Comparison of ENCODE assay signal across 26 cellular contexts in genomic region chr15:75032391-75032790, GRCh38. TPM values are rescaled to one million over a fixed set of nuclear protein-coding genes. Genes with fewer than 3 reads are reported as not detected.
DNase-seq lines count a peak whose midpoint lies in the region; ATAC-seq, FAIRE-seq and TF ChIP-seq lines count a peak whose summit lies in the region.
"Had no signal": no experiment of that assay in that cellular context is flagged by ENCODE, and none has a peak within 500 bp of the region (broad histone marks: within the 10 kb centered on the region; RNA-seq: fewer than 3 reads in every experiment).

No MANE protein-coding gene starts in this region.

- peaks cover 0 to 2% (median 1%) of the 10 kb centered on the region in 3 donors for H3K27me3 Mint-ChIP-seq in CD14-positive monocyte (ENCODE audit: low read depth in 3 of 3)
- H3K27me3 Mint-ChIP-seq: activated CD4-positive, alpha-beta T cell treated with anti-CD3 and anti-CD28 coated beads, Interleukin-2, amount 10 ng/mL, durations not matched to agents 24 days and 14 days; activated T-helper 17 cell treated with anti-CD3 and anti-CD28 coated beads, Interleukin-2, amount 50 U/mL, for 72 hours; CD4-positive, alpha-beta memory T cell had no signal

- H3K27ac ChIP-seq in A549 (peak overlapping the region in 1 of 2 experiments; percentile 26; a peak in 2 of 6 replicates), SK-N-MC (peak overlapping the region; percentile 92), lower lobe of right lung (peak overlapping the region; percentile 34), small intestine (ENCODE audit: low read depth in 1 of 2, low read length in 1 of 2) (no peak overlapping the region)
- H3K27ac ChIP-seq: cardiac muscle cell, HL-60, SJSA1, suprapubic skin had no signal

- CTCF ChIA-PET in A549 (lab: Yijun Ruan, JAX) = interaction anchor here (1.2 to 10.8 kb wide), 3 partner anchors 162 to 275 kb away, joined by 6 to 324 read pairs (median 43); no protein-coding TSS in a partner anchor

- DNase-seq in A549 (ENCODE audit: low read depth in 1 of 2, low spot score in 1 of 2) (no peak), CD14-positive monocyte (ENCODE audit: low spot score) (no peak), SK-N-MC (ENCODE audit: low read depth, low spot score) (no peak), lower lobe of right lung (no peak), small intestine (no peak)
- DNase-seq: activated CD4-positive, alpha-beta T cell treated with anti-CD3 and anti-CD28 coated beads, Interleukin-2, amount 10 ng/mL, durations not matched to agents 24 days and 14 days; anterior cingulate cortex; CD4-positive, alpha-beta memory T cell; HCEC 1CT; left colon; natural killer cell; NCI-H1092 treated with DMSO at 0.1 percent for 48 hours; NCI-H2107; T-helper 2 cell had no signal

- H3K9me3 ChIP-seq in A549 (no peaks in the 10 kb centered on the region), SK-N-MC (ENCODE audit: low read depth, low read length) (no peaks in the 10 kb centered on the region), lower lobe of right lung (no peaks in the 10 kb centered on the region), small intestine (ENCODE audit: control insufficient read depth, low read depth) (no peaks in the 10 kb centered on the region)
- H3K9me3 ChIP-seq: SJSA1, suprapubic skin had no signal

- peaks cover 40% of the 10 kb centered on the region for H3K4me1 ChIP-seq in A549
- H3K4me1 ChIP-seq in lower lobe of right lung = peaks cover 39% of the 10 kb centered on the region
- peaks cover 0 to 3% of the 10 kb centered on the region in 2 donors for H3K4me1 ChIP-seq in small intestine (ENCODE audit: control insufficient read depth in 2 of 2, insufficient read depth in 1 of 2, low read depth in 1 of 2, low read length in 1 of 2)

- H3K36me3 ChIP-seq in SK-N-MC (ENCODE audit: insufficient read depth, low read length) (no peaks in the 10 kb centered on the region), lower lobe of right lung (no peaks in the 10 kb centered on the region), small intestine (ENCODE audit: control insufficient read depth in 2 of 2, insufficient read depth in 2 of 2, low read length in 2 of 2) (no peaks in the 10 kb centered on the region)
- H3K36me3 ChIP-seq: cardiac muscle cell, suprapubic skin had no signal

- no peak for TF ChIP-seq POLR2A in A549 (IDR thresholded peaks at IDR 0.05; ENCODE audit: low read length)

- H3K4me3 Mint-ChIP-seq in CD14-positive monocyte = no peak overlapping the region
- H3K4me3 Mint-ChIP-seq: activated CD4-positive, alpha-beta T cell treated with anti-CD3 and anti-CD28 coated beads, Interleukin-2, amount 10 ng/mL, durations not matched to agents 24 days and 14 days; activated T-helper 17 cell treated with anti-CD3 and anti-CD28 coated beads, Interleukin-2, amount 50 U/mL, for 72 hours; CD4-positive, alpha-beta memory T cell; natural killer cell had no signal

- 90% methylated on average over 2 of the region's 2 CpGs for WGBS in A549 (ENCODE audit: missing lambda C conversion rate)
- 86 to 90% (median 89%) methylated on average over 2 of the region's 2 CpGs for WGBS in small intestine, 3 donors

- TF ChIP-seq CTCF in A549 (IDR thresholded peaks at IDR 0.05) (no peak), CD14-positive monocyte (IDR thresholded peaks at IDR 0.05) (no peak), lower lobe of right lung (IDR thresholded peaks at IDR 0.05) (no peak)

- intact Hi-C loops in CD14-positive monocyte (cut with micrococcal nuclease) (loop anchor here in 1 of 2 donors (5.0 kb wide), 1 partner anchor 35 kb away; no protein-coding TSS in a partner anchor), lower lobe of right lung (cut with DNase I) (no loop called here)

- peaks cover 0 to 1% (median 0%) of the 10 kb centered on the region in 7 donors for H3K9me3 Mint-ChIP-seq in CD14-positive monocyte
- H3K9me3 Mint-ChIP-seq: activated CD4-positive, alpha-beta T cell treated with anti-CD3 and anti-CD28 coated beads, Interleukin-2, amount 10 ng/mL, durations not matched to agents 24 days and 14 days; activated naive CD4-positive, alpha-beta T cell treated with anti-CD3 and anti-CD28 coated beads, Interleukin-2, amount 50 U/mL, for 72 hours; activated T-helper 17 cell treated with anti-CD3 and anti-CD28 coated beads, Interleukin-2, amount 50 U/mL, for 72 hours; CD4-positive, alpha-beta memory T cell; natural killer cell had no signal

- H3K27me3 ChIP-seq in lower lobe of right lung (ENCODE audit: low read depth) = no peaks in the 10 kb centered on the region
- no peaks in the 10 kb centered on the region for H3K27me3 ChIP-seq in small intestine (ENCODE audit: control insufficient read depth in 2 of 2, insufficient read depth in 2 of 2, low read length in 2 of 2)
- H3K27me3 ChIP-seq: cardiac muscle cell, SJSA1, suprapubic skin had no signal

- TF ChIP-seq RAD21 in A549 (conservative IDR thresholded peaks at IDR 0.05 in 1 of 2, IDR thresholded peaks at IDR 0.05 in 1 of 2) = no peak

- ATAC-seq in A549 (no peak), lower lobe of right lung (no peak), HG03025 (IDR thresholded peaks at IDR 0.05; ENCODE audit: low FRiP score, unreplicated experiment) (no peak), HG02885 (IDR thresholded peaks at IDR 0.05; ENCODE audit: poor library complexity, unreplicated experiment) (no peak)
- ATAC-seq: activated naive CD4-positive, alpha-beta T cell treated with anti-CD3 and anti-CD28 coated beads, Interleukin-2, amount 50 U/mL, for 72 hours; activated T-helper 17 cell treated with anti-CD3 and anti-CD28 coated beads, Interleukin-2, amount 50 U/mL, for 72 hours; HepG2; natural killer cell had no signal

- peak overlapping the region; percentile 9; the same call in 1 of the 3 replicates for H3K4me2 ChIP-seq in A549

- peak overlapping the region; percentile 56 for H3K9ac ChIP-seq in SK-N-MC (ENCODE audit: insufficient read length)

- TF ChIP-seq EP300 in A549 (IDR thresholded peaks at IDR 0.05) = no peak

- peak overlapping the region; percentile 69 to 87 (median 82) for H3K27ac Mint-ChIP-seq in CD14-positive monocyte
- H3K27ac Mint-ChIP-seq: activated naive CD4-positive, alpha-beta T cell treated with anti-CD3 and anti-CD28 coated beads, Interleukin-2, amount 50 U/mL, for 72 hours; activated T-helper 17 cell treated with anti-CD3 and anti-CD28 coated beads, Interleukin-2, amount 50 U/mL, for 72 hours; natural killer cell had no signal

- POLR2A ChIA-PET in A549 (lab: Yijun Ruan, JAX) = no interaction called here

- H3K36me3 Mint-ChIP-seq in CD14-positive monocyte = peaks cover 28 to 46% of the 10 kb centered on the region in 2 donors
- H3K36me3 Mint-ChIP-seq: natural killer cell had no signal

- H3K4me3 ChIP-seq in A549 (no peak overlapping the region), SK-N-MC (peak overlapping the region; percentile 63), lower lobe of right lung (no peak overlapping the region), small intestine (ENCODE audit: low read depth in 1 of 2, low read length in 2 of 2) (no peak overlapping the region)
- H3K4me3 ChIP-seq: cardiac muscle cell, SJSA1, suprapubic skin had no signal

- no peak for FAIRE-seq in A549 (lab: Jason Lieb, UNC)
- no peak for FAIRE-seq in small intestine (lab: Jason Lieb, UNC)
- FAIRE-seq: endometrium, GM19239, HepG2, RCC 7860 had no signal

- H3K4me1 Mint-ChIP-seq in CD14-positive monocyte = peaks cover 76% of the 10 kb centered on the region

TF ChIP-seq in A549, 52 proteins besides CTCF, POLR2A, EP300 and RAD21:
- no peak for TF ChIP-seq CHD2 (IDR thresholded peaks at IDR 0.05; ENCODE audit: low read length, partially characterized antibody)
- no peak for TF ChIP-seq CHD4 (IDR thresholded peaks at IDR 0.05; ENCODE audit: borderline replicate concordance)
- TF ChIP-seq ESRRA (IDR thresholded peaks at IDR 0.05; ENCODE audit: borderline replicate concordance, low read length) = no peak
- no peak for TF ChIP-seq TFCP2L1 (CRISPR knock-in tag; IDR thresholded peaks at IDR 0.05)
- TF ChIP-seq JUNB (IDR thresholded peaks at IDR 0.05) = no peak
- TF ChIP-seq HOXB5 (CRISPR knock-in tag; IDR thresholded peaks at IDR 0.05) = no peak
- no peak for TF ChIP-seq EHMT2 (IDR thresholded peaks at IDR 0.05; ENCODE audit: low read depth)
- no peak for TF ChIP-seq SMC3 (IDR thresholded peaks at IDR 0.05)
- TF ChIP-seq HDAC2 (IDR thresholded peaks at IDR 0.05) = no peak
- TF ChIP-seq HOXA7 (CRISPR knock-in tag; IDR thresholded peaks at IDR 0.05) = no peak
- TF ChIP-seq HOXB13 (CRISPR knock-in tag; IDR thresholded peaks at IDR 0.05; ENCODE audit: low read depth) = no peak
- no peak for TF ChIP-seq NPAS2 (CRISPR knock-in tag; IDR thresholded peaks at IDR 0.05; ENCODE audit: borderline replicate concordance)
- TF ChIP-seq RFX5 (IDR thresholded peaks at IDR 0.05) = no peak
- TF ChIP-seq ZFP36 (IDR thresholded peaks at IDR 0.05; ENCODE audit: borderline replicate concordance, partially characterized antibody) = no peak
- TF ChIP-seq FOXS1 (CRISPR knock-in tag; IDR thresholded peaks at IDR 0.05) = no peak
- no peak for TF ChIP-seq ZC3H11A (IDR thresholded peaks at IDR 0.05)

RNA-seq across cellular contexts. Expression of gene PPCDC, which starts 9.0 kb away (rescaled TPM):
- polyA plus RNA-seq in A549 (2011; rRNA removed) = 14.5 and 18.2 TPM in 2 replicates
- 43.2 and 51.2 TPM in 2 replicates for polyA plus RNA-seq in A549 (2012; cell fraction: cytosol; rRNA removed)
- polyA plus RNA-seq in A549 (2012; cell fraction: nucleus; rRNA removed) = 63.8 and 66.7 TPM in 2 replicates
- polyA plus RNA-seq in A549 (2017; fragmentation: RNase III; extraction: RNeasy Plus Mini Kit Qiagen cat#74134 plus additional on column Dnase treatment) = 18.5 to 19.9 TPM (median 19.9 TPM) in 3 replicates
- polyA minus RNA-seq in A549 (2011; rRNA and poly(A)+ RNA removed) = 19.5 and 21.4 TPM in 2 replicates
- 10 to 100 TPM; 14.2 to 18.7 TPM for polyA plus RNA-seq in CD14-positive monocyte
- 11.2 TPM for total RNA-seq in lower lobe of right lung
- 10 to 100 TPM; 15.9 to 29.4 (median 19.5) TPM for polyA plus RNA-seq in small intestine

RNA-seq across cellular contexts. Expression of gene SCAMP5, which starts 37.0 kb away (rescaled TPM):
- 10.5 and 11.8 TPM in 2 replicates for polyA plus RNA-seq in A549 (2011; rRNA removed)
- 11.2 and 15.3 TPM in 2 replicates for polyA plus RNA-seq in A549 (2012; cell fraction: cytosol; rRNA removed)
- 18.2 and 23.6 TPM in 2 replicates for polyA plus RNA-seq in A549 (2012; cell fraction: nucleus; rRNA removed)
- polyA plus RNA-seq in A549 (2017; fragmentation: RNase III; extraction: RNeasy Plus Mini Kit Qiagen cat#74134 plus additional on column Dnase treatment) = 13.7 to 16.2 TPM (median 15.0 TPM) in 3 replicates
- polyA minus RNA-seq in A549 (2011; rRNA and poly(A)+ RNA removed) = 14.0 and 17.4 TPM in 2 replicates
- under 1 TPM in 1 of 2 donors, not detected in 1; 0.08 TPM for polyA plus RNA-seq in CD14-positive monocyte
- total RNA-seq in lower lobe of right lung = 1.9 TPM
- 10 to 100 TPM; 39.5 to 78.1 (median 74.0) TPM for polyA plus RNA-seq in small intestine

Comparison
In these comparisons a context has a peak if more than half of its experiments do, and no peak if none do; other contexts are left out.
1. H3K27ac ChIP-seq: peak in SK-N-MC (single experiment) and lower lobe of right lung (single experiment); none in small intestine (0 of 2).
2. RNA of gene SCAMP5, which starts 37.0 kb away (polyA plus RNA-seq): 39.5 to 78.1 TPM in small intestine and 10.5 to 23.6 TPM in A549; 0.08 TPM in CD14-positive monocyte; every median in the first group is over 10 times any median in the second.